2 cellular contexts compared by ENCODE assay signal in genomic region chr17:47987240-47987835, GRCh38.
TF ChIP-seq lines count a peak whose summit lies in the region.

No MANE protein-coding gene starts in this region.

TF ChIP-seq in IMR-90, 13 proteins besides CTCF, POLR2A, EP300 and RAD21:
- TF ChIP-seq MAZ (IDR thresholded peaks at IDR 0.05; ENCODE audit: borderline replicate concordance, low read depth, low read length) (no peak), CHD1 (IDR thresholded peaks at IDR 0.05; ENCODE audit: low read depth, low read length) (no peak), SMC3 (IDR thresholded peaks at IDR 0.05; ENCODE audit: low read depth, low read length) (no peak), ELK1 (IDR thresholded peaks at IDR 0.05; ENCODE audit: borderline replicate concordance, low read depth, low read length) (no peak), FOS (IDR thresholded peaks at IDR 0.05; ENCODE audit: low read depth, low read length) (no peak), USF2 (IDR thresholded peaks at IDR 0.05; ENCODE audit: low read depth, low read length) (no peak), RCOR1 (IDR thresholded peaks at IDR 0.05; ENCODE audit: insufficient replicate concordance, low read length) (no peak), RFX5 (IDR thresholded peaks at IDR 0.05; ENCODE audit: low read depth, low read length) (no peak), MAFK (IDR thresholded peaks at IDR 0.05; ENCODE audit: low read depth, low read length) (no peak)
TF ChIP-seq in IMR-90: peak in this region for 0.

TF ChIP-seq in WTC11, 78 proteins besides CTCF, POLR2A, EP300 and RAD21:
- TF ChIP-seq ATF2 (CRISPR knock-in tag; IDR thresholded peaks at IDR 0.05; ENCODE audit: borderline replicate concordance, low read depth) (no peak), ERG (CRISPR knock-in tag; IDR thresholded peaks at IDR 0.05) (no peak), TEAD4 (CRISPR knock-in tag; IDR thresholded peaks at IDR 0.05) (no peak), IRF1 (CRISPR knock-in tag; IDR thresholded peaks at IDR 0.05) (no peak), NFATC4 (CRISPR knock-in tag; IDR thresholded peaks at IDR 0.05) (no peak), MAX (CRISPR knock-in tag; IDR thresholded peaks at IDR 0.05) (no peak), SOX15 (CRISPR knock-in tag; IDR thresholded peaks at IDR 0.05) (no peak), MXD4 (CRISPR knock-in tag; IDR thresholded peaks at IDR 0.05; ENCODE audit: borderline replicate concordance) (no peak), RELA (CRISPR knock-in tag; IDR thresholded peaks at IDR 0.05; ENCODE audit: borderline replicate concordance) (no peak), STAT6 (CRISPR knock-in tag; conservative IDR thresholded peaks at IDR 0.05; ENCODE audit: low read depth) (no peak), E2F5 (CRISPR knock-in tag; IDR thresholded peaks at IDR 0.05) (no peak), NFYB (CRISPR knock-in tag; conservative IDR thresholded peaks at IDR 0.05; ENCODE audit: low read depth) (no peak), USF2 (CRISPR knock-in tag; IDR thresholded peaks at IDR 0.05) (no peak), CREB1 (CRISPR knock-in tag; IDR thresholded peaks at IDR 0.05) (no peak), ELF4 (CRISPR knock-in tag; IDR thresholded peaks at IDR 0.05; ENCODE audit: low read depth) (no peak)
